Comparison of ENCODE assay signal across 18 cellular contexts in genomic region chr19:49481020-49481683, GRCh38. TPM values are rescaled to one million over a fixed set of nuclear protein-coding genes. Genes with fewer than 3 reads are reported as not detected.
DNase-seq lines count a peak whose midpoint lies in the region; TF ChIP-seq lines count a peak whose summit lies in the region.
"Had no signal": no experiment of that assay in that cellular context is flagged by ENCODE, and none has a peak within 500 bp of the region (broad histone marks: within the 10 kb centered on the region; RNA-seq: fewer than 3 reads in every experiment).

No MANE protein-coding gene starts in this region.

- H3K4me3 Mint-ChIP-seq in CD4-positive, alpha-beta memory T cell = peak overlapping the region in 1 of 8 donors; percentile 17
- H3K4me3 Mint-ChIP-seq: B cell had no signal

- H3K27ac ChIP-seq in CD4-positive, alpha-beta memory T cell (ENCODE audit: low read depth, low read length) = no peak overlapping the region
- H3K27ac ChIP-seq in HEK293 (ENCODE audit: extremely low read depth, low read depth, low read length) = no peak overlapping the region
- H3K27ac ChIP-seq: PC-9, tibial artery had no signal

- no peaks in the 10 kb centered on the region for H3K9me3 ChIP-seq in CD4-positive, alpha-beta memory T cell (ENCODE audit: control insufficient read depth in 1 of 2, low read length in 2 of 2)
- H3K9me3 ChIP-seq in HEK293 (ENCODE audit: control insufficient read depth, insufficient read depth, low read depth, low read length) = no peaks in the 10 kb centered on the region
- H3K9me3 ChIP-seq: tibial artery had no signal

- peaks cover 42% of the 10 kb centered on the region for H3K36me3 ChIP-seq in CD4-positive, alpha-beta memory T cell (ENCODE audit: insufficient read depth, low read length)
- H3K36me3 ChIP-seq in HEK293 (ENCODE audit: control insufficient read depth in 2 of 2, insufficient read depth in 1 of 2, low read length in 2 of 2) = no peaks in the 10 kb centered on the region

- H3K27me3 ChIP-seq in CD4-positive, alpha-beta memory T cell (ENCODE audit: insufficient read depth, low read length) = no peaks in the 10 kb centered on the region
- H3K27me3 ChIP-seq: tibial artery had no signal

- H3K4me1 Mint-ChIP-seq in CD4-positive, alpha-beta memory T cell = peaks cover 8 to 29% (median 16%) of the 10 kb centered on the region in 4 donors

- H3K27me3 Mint-ChIP-seq in CD4-positive, alpha-beta memory T cell = no peaks in the 10 kb centered on the region
- H3K27me3 Mint-ChIP-seq: B cell had no signal

- H3K4me3 ChIP-seq in CD4-positive, alpha-beta memory T cell (ENCODE audit: low read length in 2 of 2) = no peak overlapping the region
- H3K4me3 ChIP-seq in HEK293 (ENCODE audit: low read depth, low read length) (no peak overlapping the region), epithelial cell of proximal tubule (ENCODE audit: low read depth, low read length) (no peak overlapping the region)
- H3K4me3 ChIP-seq: PC-9, tibial artery had no signal

- no peak for DNase-seq in CD4-positive, alpha-beta memory T cell
- DNase-seq in epithelial cell of proximal tubule (ENCODE audit: low read depth) (no peak), T-helper 9 cell (no peak)
- no peak for DNase-seq in activated CD4-positive, CD25-positive, alpha-beta regulatory T cell (lab: John Stamatoyannopoulos, UW)
- DNase-seq: activated CD4-positive, alpha-beta T cell treated with anti-CD3 and anti-CD28 coated beads, Interleukin-2, amount 50 U/mL, for 48 hours; activated effector memory CD4-positive, alpha-beta T cell treated with anti-CD3 and anti-CD28 coated beads, Interleukin-2, amount 50 U/mL, for 16 hours; foreskin fibroblast; GF-D8; hypothalamus; mesendoderm; NCI-H1105 treated with DMSO at 0.1 percent for 48 hours; NCI-H2171; NCI-H69; PC-9; tibial artery had no signal

- no peak; the same call in 1 of the 2 replicates for TF ChIP-seq CTCF in HEK293 (tag by site-specific recombination; IDR thresholded peaks at IDR 0.05)
- peak; percentile 4 for TF ChIP-seq CTCF in epithelial cell of proximal tubule (conservative IDR thresholded peaks at IDR 0.05; ENCODE audit: low read depth, low read length)

- peaks cover 17 to 52% of the 10 kb centered on the region in 2 donors for H3K36me3 Mint-ChIP-seq in CD4-positive, alpha-beta memory T cell

- H3K27ac Mint-ChIP-seq in CD4-positive, alpha-beta memory T cell = peak overlapping the region in 6 of 7 donors; percentile 6 to 90 (median 70)
- H3K27ac Mint-ChIP-seq: B cell had no signal

- peaks cover 0 to 2% (median 0%) of the 10 kb centered on the region in 8 donors for H3K9me3 Mint-ChIP-seq in CD4-positive, alpha-beta memory T cell

- POLR2A ChIA-PET in CD4-positive, alpha-beta memory T cell (lab: Charles Lee; ENCODE audit: partially characterized antibody) = interaction anchor here (1.2 kb wide), 1 partner anchor 11 kb away, joined by 5 read pairs; no protein-coding TSS in a partner anchor
- POLR2A ChIA-PET in HEK293 (lab: Yijun Ruan, JAX) = interaction anchor here (0.6 to 1.3 kb wide), 4 partner anchors 15 to 57 kb away, joined by 3 to 5 read pairs (median 4); partner anchors contain the start of genes ALDH16A1 and RPS11

- intact Hi-C loops in CD4-positive, alpha-beta memory T cell (cut with micrococcal nuclease) = no loop called here

- H3K4me1 ChIP-seq in CD4-positive, alpha-beta memory T cell (ENCODE audit: insufficient read depth, low read length) = peaks cover 33% of the 10 kb centered on the region
- H3K4me1 ChIP-seq in HEK293 (ENCODE audit: control insufficient read depth, insufficient read depth, low read length) = no peaks in the 10 kb centered on the region

- CTCF ChIA-PET in CD4-positive, alpha-beta memory T cell (lab: Charles Lee; ENCODE audit: partially characterized antibody) = interaction anchor here (2.8 kb wide), 1 partner anchor 9 kb away, joined by 13 read pairs; the partner anchor contains the start of gene FLT3LG
- CTCF ChIA-PET in HEK293 (lab: Yijun Ruan, JAX) = interaction anchor here (1.1 to 1.6 kb wide), 4 partner anchors 8 to 66 kb away, joined by 4 to 5 read pairs (median 4); partner anchors contain the start of gene FLT3LG

TF ChIP-seq in HEK293, 187 proteins besides CTCF, POLR2A, EP300 and RAD21:
- 0 out of 2 replicates have a peak, but pooled peaks have one; percentile 34 for TF ChIP-seq ZEB2 (tag by site-specific recombination; IDR thresholded peaks at IDR 0.05)
- no peak for TF ChIP-seq PRDM4 (tag by site-specific recombination; IDR thresholded peaks at IDR 0.05)
- no peak for TF ChIP-seq ZNF785 (tag by site-specific recombination; IDR thresholded peaks at IDR 0.05)
- peak; percentile 23; the same call in 1 of the 2 replicates for TF ChIP-seq ZBTB6 (tag by site-specific recombination; IDR thresholded peaks at IDR 0.05)
- no peak for TF ChIP-seq ZNF571 (tag by site-specific recombination; IDR thresholded peaks at IDR 0.05)
- TF ChIP-seq ZNF366 (tag by site-specific recombination; conservative IDR thresholded peaks at IDR 0.05) = 0 out of 2 replicates have a peak, but pooled peaks have one; percentile 15
- peak; percentile 86 for TF ChIP-seq ZNF16 (tag by site-specific recombination; IDR thresholded peaks at IDR 0.05; ENCODE audit: low read depth)
- 0 out of 2 replicates have a peak, but pooled peaks have one; percentile 20 for TF ChIP-seq GLIS2 (tag by site-specific recombination; IDR thresholded peaks at IDR 0.05)
- no peak for TF ChIP-seq ZNF837 (tag by site-specific recombination; IDR thresholded peaks at IDR 0.05)
- TF ChIP-seq ZNF140 (tag by site-specific recombination; IDR thresholded peaks at IDR 0.05) = no peak

RNA-seq across cellular contexts. Expression of gene RPL13A, which starts 6.3 kb away (rescaled TPM):
- 1,000 to 10,000 TPM; 5,517 to 5,661 TPM for total RNA-seq in CD4-positive, alpha-beta memory T cell
- polyA plus RNA-seq in CD4-positive, alpha-beta memory T cell = 1,000 to 10,000 TPM; 1,827 to 3,046 TPM
- 3,343 and 3,374 TPM in 2 replicates for total RNA-seq in epithelial cell of proximal tubule

RNA-seq across cellular contexts. Expression of gene FLT3LG, which starts 7.1 kb away (rescaled TPM):
- total RNA-seq in CD4-positive, alpha-beta memory T cell = 100 to 1,000 TPM; 114 to 115 TPM
- polyA plus RNA-seq in CD4-positive, alpha-beta memory T cell = 100 to 1,000 TPM; 145 to 252 TPM
- total RNA-seq in epithelial cell of proximal tubule = 0.81 and 2.5 TPM in 2 replicates
- polyA plus RNA-seq: neural cell had no signal

RNA-seq across cellular contexts. Expression of gene RPS11, which starts 15.1 kb away (rescaled TPM):
- total RNA-seq in CD4-positive, alpha-beta memory T cell = 1,000 to 10,000 TPM; 3,135 to 3,272 TPM
- polyA plus RNA-seq in CD4-positive, alpha-beta memory T cell = 1,000 to 10,000 TPM; 1,691 to 2,012 TPM
- 3,600 and 5,144 TPM in 2 replicates for total RNA-seq in epithelial cell of proximal tubule

RNA-seq across cellular contexts. Expression of gene ALDH16A1, which starts 28.1 kb away (rescaled TPM):
- total RNA-seq in CD4-positive, alpha-beta memory T cell = 10 to 100 TPM; 31.6 to 32.6 TPM
- 10 to 100 TPM; 28.4 to 40.1 TPM for polyA plus RNA-seq in CD4-positive, alpha-beta memory T cell
- 41.5 and 44.9 TPM in 2 replicates for total RNA-seq in epithelial cell of proximal tubule

RNA-seq across cellular contexts. Expression of gene PIH1D1, which starts 29.5 kb away (rescaled TPM):
- total RNA-seq in CD4-positive, alpha-beta memory T cell = 100 to 1,000 TPM; 178 to 186 TPM
- polyA plus RNA-seq in CD4-positive, alpha-beta memory T cell = 100 to 1,000 TPM in 1 of 2 donors, 10 to 100 TPM in 1; 87.2 to 124 TPM
- 130 and 147 TPM in 2 replicates for total RNA-seq in epithelial cell of proximal tubule

Comparison
In these comparisons a context has a peak if more than half of its experiments do, and no peak if none do; other contexts are left out.
1. RNA of gene FLT3LG, which starts 7.1 kb away (total RNA-seq): 114 to 115 TPM in CD4-positive, alpha-beta memory T cell; 0.81 to 2.5 TPM in epithelial cell of proximal tubule; every median in the first group is over 10 times any median in the second.